In genomic region chr1:230977781-230978490, GRCh38 we compare ENCODE assay signal across 8 cellular contexts. TPM values are rescaled to one million over a fixed set of nuclear protein-coding genes. Genes with fewer than 3 reads are reported as not detected.
DNase-seq lines count a peak whose midpoint lies in the region; ATAC-seq, FAIRE-seq and TF ChIP-seq lines count a peak whose summit lies in the region.

No MANE protein-coding gene starts in this region.

- H3K27me3 Mint-ChIP-seq in immature natural killer cell (ENCODE audit: low read depth in 3 of 3): peaks cover 7 to 10% (median 9%) of the 10 kb centered on the region in 3 donors

- 8% methylated on average over 37 of the region's 51 CpGs for WGBS in smooth muscle cell (ENCODE audit: low lambda C conversion rate)

- H3K4me3 ChIP-seq in DOHH2 (ENCODE audit: low read length) (peak overlapping the region; percentile 82), KMS-11 (IDR thresholded peaks at IDR 0.05; ENCODE audit: insufficient read depth, low read depth, low read length) (peak overlapping the region; percentile 69), smooth muscle cell (peak overlapping the region; percentile 75)

- no peaks in the 10 kb centered on the region for H3K9me2 ChIP-seq in DOHH2 (replicated peaks; ENCODE audit: control insufficient read depth, low read length)

- H3K27ac ChIP-seq in DOHH2 (ENCODE audit: low read depth, low read length) (peak overlapping the region; percentile 75), KMS-11 (no peak overlapping the region), smooth muscle cell (ENCODE audit: low read depth) (no peak overlapping the region)

- peaks cover 0 to 5% (median 0%) of the 10 kb centered on the region in 3 donors for H3K36me3 Mint-ChIP-seq in immature natural killer cell

- peak overlapping the region; percentile 96 to 100 (median 100) for H3K27ac Mint-ChIP-seq in immature natural killer cell

- H3K4me3 Mint-ChIP-seq in immature natural killer cell: peak overlapping the region; percentile 95 to 100 (median 99)

- peaks cover 49 to 61% of the 10 kb centered on the region in 2 donors for H3K4me1 Mint-ChIP-seq in immature natural killer cell

- H3K4me1 ChIP-seq in DOHH2 (ENCODE audit: control insufficient read depth, low read length) (peaks cover 38% of the 10 kb centered on the region), KMS-11 (ENCODE audit: low read depth, poor library complexity, severe bottlenecking) (peaks cover 31% of the 10 kb centered on the region), smooth muscle cell (ENCODE audit: low read depth) (peaks cover 11% of the 10 kb centered on the region)

- H3K9me3 ChIP-seq in DOHH2 (ENCODE audit: control insufficient read depth, insufficient read depth, low read length) (no peaks in the 10 kb centered on the region), smooth muscle cell (replicated peaks; ENCODE audit: low read depth) (no peaks in the 10 kb centered on the region)

- TF ChIP-seq CTCF in DOHH2 (IDR thresholded peaks at IDR 0.05; ENCODE audit: low read depth, low read length, poor library complexity, severe bottlenecking): no peak
- no peak for TF ChIP-seq CTCF in KMS-11 (conservative IDR thresholded peaks at IDR 0.05; ENCODE audit: low read depth, low read length)
- no peak for TF ChIP-seq CTCF in smooth muscle cell (IDR thresholded peaks at IDR 0.05; ENCODE audit: borderline replicate concordance, insufficient read depth, poor library complexity, severe bottlenecking)

- H3K27me3 ChIP-seq in DOHH2 (ENCODE audit: control insufficient read depth, low read length): no peaks in the 10 kb centered on the region
- no peaks in the 10 kb centered on the region for H3K27me3 ChIP-seq in KMS-11 (ENCODE audit: insufficient read depth, low read depth)
- H3K27me3 ChIP-seq in smooth muscle cell (ENCODE audit: low read depth): no peaks in the 10 kb centered on the region

- H3K9me3 Mint-ChIP-seq in immature natural killer cell: no peaks in the 10 kb centered on the region

- H3K36me3 ChIP-seq in DOHH2 (ENCODE audit: control insufficient read depth, low read length) (peaks cover 39% of the 10 kb centered on the region), KMS-11 (ENCODE audit: insufficient read depth) (no peaks in the 10 kb centered on the region), smooth muscle cell (ENCODE audit: low read depth) (no peaks in the 10 kb centered on the region)

- FAIRE-seq in RCC 7860 (lab: Jason Lieb, UNC): no peak

- ATAC-seq in GM21737 (IDR thresholded peaks at IDR 0.05; ENCODE audit: unreplicated experiment): peak; percentile 8

- H2AFZ ChIP-seq in KMS-11 (ENCODE audit: low read depth) (peak overlapping the region; percentile 60), smooth muscle cell (ENCODE audit: low read depth) (peak overlapping the region; percentile 81)

- peak; percentile 1 to 3 for DNase-seq in SW 1271 (lab: John Stamatoyannopoulos, UW)
- DNase-seq in astrocyte of the hippocampus (ENCODE audit: low read depth, low spot score): peak; percentile 61
- peak in 2 of 3 donors; percentile 30 to 36 for DNase-seq in immature natural killer cell
- DNase-seq in smooth muscle cell (lab: John Stamatoyannopoulos, UW; ENCODE audit: unreplicated experiment): peak; percentile 14
- no peak for DNase-seq in RCC 7860 (ENCODE audit: low spot score)

- H3K9ac ChIP-seq in KMS-11: peak overlapping the region; percentile 61; the same call in 1 of the 2 replicates
- H3K9ac ChIP-seq in smooth muscle cell (ENCODE audit: low read depth): no peak overlapping the region

- H4K20me1 ChIP-seq in DOHH2 (ENCODE audit: control insufficient read depth, insufficient read depth, low read depth, low read length) (peaks cover 8% of the 10 kb centered on the region; the same call in 1 of the 2 replicates), KMS-11 (ENCODE audit: insufficient read depth) (no peaks in the 10 kb centered on the region), smooth muscle cell (ENCODE audit: low read depth) (no peaks in the 10 kb centered on the region)

- H3F3A ChIP-seq in DOHH2 (ENCODE audit: control insufficient read depth, insufficient read depth) (no peaks in the 10 kb centered on the region), smooth muscle cell (ENCODE audit: low read depth) (no peaks in the 10 kb centered on the region)

- H3K79me2 ChIP-seq in DOHH2 (ENCODE audit: control insufficient read depth, low read length): peaks cover 78% of the 10 kb centered on the region
- peaks cover 37% of the 10 kb centered on the region for H3K79me2 ChIP-seq in KMS-11 (ENCODE audit: insufficient read depth, low read depth)
- peaks cover 10% of the 10 kb centered on the region for H3K79me2 ChIP-seq in smooth muscle cell (ENCODE audit: low read depth)

- peak overlapping the region; percentile 97 for H3K4me2 ChIP-seq in DOHH2 (ENCODE audit: low read length)
- H3K4me2 ChIP-seq in KMS-11: peak overlapping the region; percentile 88
- peak overlapping the region; percentile 93 for H3K4me2 ChIP-seq in smooth muscle cell

RNA-seq across cellular contexts. Expression of gene TTC13, which starts 0.7 kb away (rescaled TPM):
- polyA plus RNA-seq in immature natural killer cell (10 to 100 TPM; 11.5 to 23.5 (median 15.9) TPM), smooth muscle cell (5.6 and 6.7 TPM in 2 replicates)
- 9.1 and 9.5 TPM in 2 replicates for total RNA-seq in smooth muscle cell

RNA-seq across cellular contexts. Expression of gene ARV1, which starts 1.0 kb away (rescaled TPM):
- 10 to 100 TPM; 19.6 to 28.5 (median 24.4) TPM for polyA plus RNA-seq in immature natural killer cell
- total RNA-seq in smooth muscle cell: 7.4 and 15.8 TPM in 2 replicates
- polyA plus RNA-seq in smooth muscle cell: 12.5 and 12.8 TPM in 2 replicates
